8 cellular contexts compared by ENCODE assay signal in genomic region chr4:8000247-8000646, GRCh38.
"Had no signal": no experiment of that assay in that cellular context is flagged by ENCODE, and none has a peak within 500 bp of the region (broad histone marks: within the 10 kb centered on the region; RNA-seq: fewer than 3 reads in every experiment).

No MANE protein-coding gene starts in this region.

- H3K9ac ChIP-seq: GM23248 had no signal

- DNase-seq: GM23248, GOT3, HFFc6, IMR-90 had no signal

- H2AFZ ChIP-seq: GM23248 had no signal

- H3K36me3 ChIP-seq: HAP-1 had no signal

- H3K4me3 ChIP-seq: GM23248, HAP-1, K562 had no signal

- H3K27ac ChIP-seq: GM23248, HL-60 had no signal

- ATAC-seq: HCT116, K562 had no signal

- H3K4me1 ChIP-seq: HAP-1 had no signal

- FAIRE-seq: K562 had no signal

- H3K9me3 ChIP-seq: HAP-1 had no signal
